In the genomic region with DNA sequence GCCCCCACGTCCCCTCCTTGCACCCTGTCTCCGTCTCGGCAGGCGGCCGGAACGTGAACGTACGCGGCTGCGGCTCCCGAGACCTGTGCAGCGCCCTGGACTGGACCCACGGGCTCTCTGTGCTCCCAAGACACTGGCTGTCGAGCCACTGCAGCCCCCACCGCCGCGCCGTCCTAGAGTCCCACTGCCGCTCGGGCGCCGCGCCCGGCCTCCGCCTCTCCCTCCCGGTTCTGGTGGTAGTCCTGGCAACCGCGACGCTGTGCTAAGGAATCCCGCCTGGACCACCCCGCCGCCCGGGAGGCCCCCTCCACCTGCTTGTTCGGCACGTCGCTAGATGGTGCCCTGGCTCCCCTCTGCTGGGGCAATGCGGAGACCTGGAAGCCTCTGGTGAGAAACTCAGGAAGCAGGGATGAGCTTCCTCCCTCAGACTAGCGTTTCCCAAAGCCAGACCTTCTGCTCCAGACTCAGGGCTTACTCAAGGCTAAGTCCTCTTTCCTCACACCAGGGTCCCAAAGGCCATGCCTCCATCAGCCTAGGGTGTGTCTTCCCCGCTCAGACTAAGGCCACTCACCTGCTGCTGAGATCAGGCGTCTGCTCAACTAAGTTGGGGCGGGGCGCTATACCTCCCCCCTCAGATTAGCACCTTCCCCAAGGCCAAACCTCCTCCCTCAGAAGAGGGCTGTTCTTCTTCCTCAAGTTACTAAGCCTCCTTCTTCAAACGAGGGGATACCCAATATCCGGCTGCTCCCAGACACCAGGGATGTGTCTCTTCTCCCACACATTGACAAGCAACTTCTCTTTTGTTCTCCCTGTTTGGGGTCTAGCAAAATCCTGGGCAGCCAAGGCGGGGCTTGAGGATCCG, we compare ENCODE assay signal across 8 cellular contexts. TPM values are rescaled to one million over a fixed set of nuclear protein-coding genes. Genes with fewer than 3 reads are reported as not detected.
DNase-seq lines count a peak whose midpoint lies in the region; ATAC-seq lines count a peak whose summit lies in the region.

No MANE protein-coding gene starts in this region.

- H3K4me3 Mint-ChIP-seq in activated T-cell treated with anti-CD3 and anti-CD28 coated beads, Interleukin-2, amount 50 U/mL, for 24 hours, result peak overlapping the region; percentile 26

- no peak overlapping the region for H3K9ac ChIP-seq in rectal smooth muscle tissue (ENCODE audit: low read length)

- H3K27me3 ChIP-seq in rectal smooth muscle tissue (ENCODE audit: control insufficient read depth, insufficient read depth, low read length), result peaks cover 3% of the 10 kb centered on the region

- intact Hi-C loops in left ventricle myocardium superior (cut with micrococcal nuclease), result no loop called here

- no peaks in the 10 kb centered on the region for H3K4me1 ChIP-seq in rectal smooth muscle tissue (ENCODE audit: control insufficient read depth, insufficient read depth, low read length)

- peak overlapping the region; percentile 94 for H3K27ac Mint-ChIP-seq in activated T-cell treated with anti-CD3 and anti-CD28 coated beads, Interleukin-2, amount 50 U/mL, for 24 hours

- peak overlapping the region; percentile 43 for H3K4me3 ChIP-seq in rectal smooth muscle tissue (ENCODE audit: low read length)

- ATAC-seq in left ventricle myocardium superior (peak; percentile 56), HG02884 (IDR thresholded peaks at IDR 0.05; ENCODE audit: unreplicated experiment) (no peak)

- H3K9me3 Mint-ChIP-seq in activated T-cell treated with anti-CD3 and anti-CD28 coated beads, Interleukin-2, amount 50 U/mL, for 24 hours, result peaks cover 8% of the 10 kb centered on the region

- no peak overlapping the region for H3K27ac ChIP-seq in rectal smooth muscle tissue (ENCODE audit: low read depth, low read length)

- DNase-seq in NCI-H1105 treated with DMSO at 0.1 percent for 48 hours (lab: John Stamatoyannopoulos, UW) (peak; percentile 7), NCI-H1105 (lab: John Stamatoyannopoulos, UW) (no peak), left ventricle myocardium superior (peak; percentile 44), UCSD-AML1 (lab: John Stamatoyannopoulos, UW; ENCODE audit: unreplicated experiment) (no peak)
- DNase-seq in activated T-cell treated with anti-CD3 and anti-CD28 coated beads, Interleukin-2, amount 50 U/mL, for 24 hours, result peak; percentile 35
- no peak for DNase-seq in activated effector memory CD4-positive, alpha-beta T cell treated with Interleukin-2 at 50 U/mL for 16 hours

- no peaks in the 10 kb centered on the region for H3K36me3 Mint-ChIP-seq in activated T-cell treated with anti-CD3 and anti-CD28 coated beads, Interleukin-2, amount 50 U/mL, for 24 hours (ENCODE audit: low read depth)

- peaks cover 28% of the 10 kb centered on the region for H3K27me3 Mint-ChIP-seq in activated T-cell treated with anti-CD3 and anti-CD28 coated beads, Interleukin-2, amount 50 U/mL, for 24 hours

- H3K4me1 Mint-ChIP-seq in activated T-cell treated with anti-CD3 and anti-CD28 coated beads, Interleukin-2, amount 50 U/mL, for 24 hours (ENCODE audit: low read depth), result peaks cover 28% of the 10 kb centered on the region

- no peaks in the 10 kb centered on the region for H3K36me3 ChIP-seq in rectal smooth muscle tissue (ENCODE audit: control insufficient read depth, insufficient read depth, low read length)

RNA-seq across cellular contexts. Expression of a gene that starts 16.1 kb away (rescaled TPM):
- not detected for total RNA-seq in left ventricle myocardium superior

RNA-seq across cellular contexts. Expression of a gene that starts 29.8 kb away (rescaled TPM):
- total RNA-seq in left ventricle myocardium superior, result 5.1 TPM

RNA-seq across cellular contexts. Expression of a gene that starts 55.0 kb away (rescaled TPM):
- total RNA-seq in left ventricle myocardium superior, result 17.9 TPM

Comparison
In these comparisons a context has a peak if more than half of its experiments do, and no peak if none do; other contexts are left out.
1. DNase-seq: peak in NCI-H1105 treated with DMSO at 0.1 percent for 48 hours (single experiment), activated T-cell treated with anti-CD3 and anti-CD28 coated beads, Interleukin-2, amount 50 U/mL, for 24 hours (single experiment) and left ventricle myocardium superior (single experiment); none in NCI-H1105 (single experiment), activated effector memory CD4-positive, alpha-beta T cell treated with Interleukin-2 at 50 U/mL for 16 hours (single experiment) and UCSD-AML1 (single experiment).